Comparison of ENCODE assay signal across 9 cellular contexts in genomic region chr3:184604039-184604955, GRCh38. TPM values are rescaled to one million over a fixed set of nuclear protein-coding genes. Genes with fewer than 3 reads are reported as not detected.
A peak's percentile ranks its signal among the peaks of the same experiment; 100 is the strongest.
DNase-seq lines count a peak whose midpoint lies in the region; ATAC-seq and TF ChIP-seq lines count a peak whose summit lies in the region.
"Had no signal": no experiment of that assay in that cellular context is flagged by ENCODE, and none has a peak within 500 bp of the region (broad histone marks: within the 10 kb centered on the region; RNA-seq: fewer than 3 reads in every experiment).

No MANE protein-coding gene starts in this region.

- no peaks in the 10 kb centered on the region for H3K9me3 Mint-ChIP-seq in neural progenitor cell

- peak overlapping the region; percentile 95 for H3K27ac Mint-ChIP-seq in neural progenitor cell

- H2AFZ ChIP-seq in neural progenitor cell (replicated peaks), result peak overlapping the region; percentile 54

- peaks cover 39% of the 10 kb centered on the region for H3K4me1 Mint-ChIP-seq in neural progenitor cell

- peak overlapping the region in 3 of 11 experiments; percentile 13 to 39 (median 37); a peak in 2 of 22 replicates for H3K27ac ChIP-seq in BLaER1 treated with 17β-estradiol and CSF1 and Interleukin-3, amounts not matched to agents 10 nM and 100 nM
- no peak overlapping the region for H3K27ac ChIP-seq in neural progenitor cell

- H3K36me3 Mint-ChIP-seq in neural progenitor cell, result no peaks in the 10 kb centered on the region

- no peaks in the 10 kb centered on the region for H3K79me2 ChIP-seq in neural progenitor cell (ENCODE audit: low read depth)

- peaks cover 11 to 80% (median 57%) of the 10 kb centered on the region in 10 experiments for H3K4me1 ChIP-seq in BLaER1 treated with 17β-estradiol and CSF1 and Interleukin-3, amounts not matched to agents 10 nM and 100 nM
- H3K4me1 ChIP-seq in neural progenitor cell, result peaks cover 35% of the 10 kb centered on the region

- H3K27me3 Mint-ChIP-seq in neural progenitor cell (ENCODE audit: insufficient read depth, low read depth), result peaks cover 23% of the 10 kb centered on the region

- no peaks in the 10 kb centered on the region for H3K36me3 ChIP-seq in BLaER1 treated with 17β-estradiol and CSF1 and Interleukin-3, amounts not matched to agents 10 nM and 100 nM
- H3K36me3 ChIP-seq in neural progenitor cell, result no peaks in the 10 kb centered on the region

- peaks cover 68 to 84% (median 79%) of the 10 kb centered on the region in 11 experiments for H3K27me3 ChIP-seq in BLaER1 treated with 17β-estradiol and CSF1 and Interleukin-3, amounts not matched to agents 10 nM and 100 nM
- peaks cover 97% of the 10 kb centered on the region for H3K27me3 ChIP-seq in neural progenitor cell

- H4K20me1 ChIP-seq in BLaER1 treated with 17β-estradiol and CSF1 and Interleukin-3, amounts not matched to agents 10 nM and 100 nM, result peaks cover 0 to 27% (median 0%) of the 10 kb centered on the region in 11 experiments; a peak in 6 of 22 replicates
- H4K20me1 ChIP-seq in neural progenitor cell (ENCODE audit: low read depth), result peaks cover 10% of the 10 kb centered on the region

- no peaks in the 10 kb centered on the region for H3K9me3 ChIP-seq in BLaER1 treated with 17β-estradiol and CSF1 and Interleukin-3, amounts not matched to agents 10 nM and 100 nM (replicated peaks in 1 of 11)
- H3K9me3 ChIP-seq in neural progenitor cell (ENCODE audit: low read depth), result no peaks in the 10 kb centered on the region

- H3K9ac ChIP-seq in BLaER1 treated with 17β-estradiol and CSF1 and Interleukin-3, amounts not matched to agents 10 nM and 100 nM, result peak overlapping the region in 7 of 11 experiments; percentile 5 to 54 (median 41); a peak in 7 of 22 replicates
- H3K9ac ChIP-seq in neural progenitor cell, result no peak overlapping the region

- peaks cover 30% of the 10 kb centered on the region for H3F3A ChIP-seq in neural progenitor cell (ENCODE audit: low read depth)

- peak; percentile 28 for TF ChIP-seq CTCF in neural progenitor cell (IDR thresholded peaks at IDR 0.05)

- H3K4me2 ChIP-seq in BLaER1 treated with 17β-estradiol and CSF1 and Interleukin-3, amounts not matched to agents 10 nM and 100 nM, result peak overlapping the region; percentile 58 to 94 (median 79)
- H3K4me2 ChIP-seq in neural progenitor cell, result peak overlapping the region; percentile 92

- peak; percentile 16 for DNase-seq in NCI-H774 (lab: John Stamatoyannopoulos, UW)
- peak; percentile 31 for DNase-seq in germinal center (ENCODE audit: low spot score)
- DNase-seq in neural progenitor cell (ENCODE audit: low spot score), result peak; percentile 75

- no peak for ATAC-seq in HG03520 (IDR thresholded peaks at IDR 0.05; ENCODE audit: unreplicated experiment)
- ATAC-seq in HG03460 (IDR thresholded peaks at IDR 0.05; ENCODE audit: unreplicated experiment), result no peak
- ATAC-seq in HG03139 (IDR thresholded peaks at IDR 0.05; ENCODE audit: unreplicated experiment), result no peak
- no peak for ATAC-seq in HG02938 (IDR thresholded peaks at IDR 0.05; ENCODE audit: unreplicated experiment)

- H3K4me3 Mint-ChIP-seq in neural progenitor cell, result peak overlapping the region; percentile 86

- peak overlapping the region; percentile 25 to 61 (median 43); a peak in 19 of 20 replicates for H3K4me3 ChIP-seq in BLaER1 treated with 17β-estradiol and CSF1 and Interleukin-3, amounts not matched to agents 10 nM and 100 nM
- H3K4me3 ChIP-seq in neural progenitor cell, result peak overlapping the region; percentile 55

RNA-seq across cellular contexts. Expression of gene EPHB3, which starts 42.7 kb away (rescaled TPM):
- total RNA-seq in neural progenitor cell (ENCODE audit: low replicate concordance), result 2.3 and 3.6 TPM in 2 replicates
- total RNA-seq: activated CD8-positive, alpha-beta memory T cell treated with anti-CD3 and anti-CD28 coated beads for 36 hours had no signal

Comparison
In these comparisons a context has a peak if more than half of its experiments do, and no peak if none do; other contexts are left out.
1. DNase-seq: peak in every context shown above with its lines; median percentile 75 in neural progenitor cell; 31 in germinal center; 16 in NCI-H774.